8 cellular contexts compared by ENCODE assay signal in the genomic region with DNA sequence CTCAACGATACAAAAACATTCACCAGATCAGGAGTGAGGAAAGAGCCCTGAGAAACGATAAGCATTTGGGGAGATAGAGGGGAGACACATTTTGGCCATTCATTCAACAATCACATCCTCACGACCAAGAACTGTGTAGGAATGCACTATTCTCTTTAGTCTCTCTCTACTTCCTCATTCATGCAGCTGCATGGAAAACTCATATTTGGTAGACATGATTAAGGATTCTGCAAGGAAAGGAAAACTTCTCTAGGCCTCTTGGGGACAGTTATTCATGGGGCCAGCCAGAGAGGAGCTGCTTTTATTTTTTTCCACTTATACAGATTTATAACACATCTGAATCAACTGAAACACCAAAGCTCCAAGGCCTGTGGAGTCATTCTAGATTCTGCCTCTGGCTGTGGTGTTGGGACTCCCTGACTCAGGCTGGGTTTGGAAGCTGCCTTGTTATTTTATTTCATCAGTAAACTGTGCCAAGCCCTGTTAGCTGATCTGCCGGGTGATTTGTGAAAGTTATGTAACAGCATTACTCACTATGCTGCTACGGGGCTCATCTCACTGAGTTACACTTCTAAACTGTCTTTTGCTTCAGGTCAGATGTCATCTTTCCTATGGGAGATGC.
A peak's percentile ranks its signal among the peaks of the same experiment; 100 is the strongest.
DNase-seq lines count a peak whose midpoint lies in the region; ATAC-seq, FAIRE-seq and TF ChIP-seq lines count a peak whose summit lies in the region.

No MANE protein-coding gene starts in this region.

- no peaks in the 10 kb centered on the region for H3K79me2 ChIP-seq in hepatocyte
- H3K79me2 ChIP-seq in GM23338 (replicated peaks; ENCODE audit: insufficient read depth), result no peaks in the 10 kb centered on the region

- no peak overlapping the region for H3K4me3 Mint-ChIP-seq in GM23338

- DNase-seq in HTR-8/SVneo (ENCODE audit: insufficient read length, low spot score) (peak; percentile 83), adrenal gland (peak; percentile 79 to 93 (median 89)), hepatocyte (ENCODE audit: low spot score) (peak; percentile 62), suprapubic skin (ENCODE audit: low spot score in 2 of 2) (peak in 1 of 2 donors; percentile 70), germinal center (ENCODE audit: low spot score) (no peak), GM23338 (ENCODE audit: low spot score) (no peak)
- no peak for DNase-seq in activated CD4-positive, alpha-beta T cell treated with anti-CD3 and anti-CD28 coated beads, Interleukin-2, amount 50 U/mL, for 48 hours
- no peak for DNase-seq in stimulated activated CD4-positive, alpha-beta T cell treated with anti-CD3 and anti-CD28 coated beads, Interleukin-15, amount 100 ng/mL, for 24 hours

- H3K9me3 ChIP-seq in adrenal gland (replicated peaks in 1 of 3), result no peaks in the 10 kb centered on the region
- H3K9me3 ChIP-seq in hepatocyte (ENCODE audit: low read depth), result no peaks in the 10 kb centered on the region
- H3K9me3 ChIP-seq in suprapubic skin, result no peaks in the 10 kb centered on the region

- no peaks in the 10 kb centered on the region for H3K27me3 ChIP-seq in adrenal gland
- H3K27me3 ChIP-seq in hepatocyte, result no peaks in the 10 kb centered on the region
- no peaks in the 10 kb centered on the region for H3K27me3 ChIP-seq in suprapubic skin
- no peaks in the 10 kb centered on the region for H3K27me3 ChIP-seq in GM23338 (ENCODE audit: insufficient read depth)

- H3K36me3 Mint-ChIP-seq in GM23338 (ENCODE audit: low read depth), result peaks cover 11% of the 10 kb centered on the region; the same call in 2 of the 3 replicates

- H3K9me2 ChIP-seq in hepatocyte (replicated peaks; ENCODE audit: insufficient read depth) (no peaks in the 10 kb centered on the region), GM23338 (ENCODE audit: insufficient read depth) (no peaks in the 10 kb centered on the region)

- FAIRE-seq in HTR-8/SVneo (lab: Jason Lieb, UNC), result peak; percentile 82

- TF ChIP-seq POLR2A in adrenal gland (IDR thresholded peaks at IDR 0.05) (peak in 1 of 2 donors; percentile 62), suprapubic skin (IDR thresholded peaks at IDR 0.05) (no peak)

- intact Hi-C loops in adrenal gland (cut with DNase I), result no loop called here

- no peaks in the 10 kb centered on the region for H3K36me3 ChIP-seq in adrenal gland (replicated peaks in 1 of 2)
- H3K36me3 ChIP-seq in hepatocyte (replicated peaks; ENCODE audit: insufficient read depth, low read depth), result no peaks in the 10 kb centered on the region
- no peaks in the 10 kb centered on the region for H3K36me3 ChIP-seq in suprapubic skin
- H3K36me3 ChIP-seq in GM23338 (ENCODE audit: insufficient read depth), result no peaks in the 10 kb centered on the region

- H4K20me1 ChIP-seq in hepatocyte (ENCODE audit: insufficient read depth, poor library complexity, severe bottlenecking) (no peaks in the 10 kb centered on the region), GM23338 (replicated peaks; ENCODE audit: insufficient read depth) (0 out of 2 replicates have a peak, but pooled peaks cover 3% of the 10 kb centered on the region)

- TF ChIP-seq CTCF in adrenal gland (IDR thresholded peaks at IDR 0.05) (peak in 2 of 6 experiments; percentile 4 to 23), hepatocyte (IDR thresholded peaks at IDR 0.05; ENCODE audit: poor library complexity) (no peak), suprapubic skin (IDR thresholded peaks at IDR 0.05) (no peak), GM23338 (conservative IDR thresholded peaks at IDR 0.05; ENCODE audit: low read depth in 2 of 2) (no peak)

- no peaks in the 10 kb centered on the region for H3K27me3 Mint-ChIP-seq in GM23338 (ENCODE audit: insufficient read depth, low read depth, poor library complexity)

- H3K4me1 ChIP-seq in adrenal gland (replicated peaks in 1 of 2), result peaks cover 18 to 32% of the 10 kb centered on the region in 2 donors
- peaks cover 21% of the 10 kb centered on the region for H3K4me1 ChIP-seq in hepatocyte (ENCODE audit: insufficient read depth)
- peaks cover 38% of the 10 kb centered on the region for H3K4me1 ChIP-seq in suprapubic skin
- no peaks in the 10 kb centered on the region for H3K4me1 ChIP-seq in GM23338 (ENCODE audit: insufficient read depth)

- peaks cover 7% of the 10 kb centered on the region; the same call in 2 of the 3 replicates for H3K4me1 Mint-ChIP-seq in GM23338

- H3K9me3 Mint-ChIP-seq in GM23338, result peaks cover 10% of the 10 kb centered on the region

- H3K27ac ChIP-seq in adrenal gland, result peak overlapping the region; percentile 9 to 87 (median 80)
- peak overlapping the region; percentile 88 for H3K27ac ChIP-seq in hepatocyte
- peak overlapping the region; percentile 67 for H3K27ac ChIP-seq in suprapubic skin
- no peak overlapping the region for H3K27ac ChIP-seq in GM23338 (ENCODE audit: low read depth)

- no peak for ATAC-seq in GM23338

- H3K27ac Mint-ChIP-seq in GM23338, result no peak overlapping the region

- WGBS in adrenal gland, 4 donors, result 12 to 24% (median 22%) methylated on average over 5 of the region's 5 CpGs
- 61% methylated on average over 5 of the region's 5 CpGs for WGBS in hepatocyte (ENCODE audit: low lambda C conversion rate, missing lambda C conversion rate)
- WGBS in suprapubic skin, result 11% methylated on average over 5 of the region's 5 CpGs

- H3K4me3 ChIP-seq in adrenal gland (no peak overlapping the region), hepatocyte (no peak overlapping the region), suprapubic skin (no peak overlapping the region), GM23338 (no peak overlapping the region)

- H2AFZ ChIP-seq in hepatocyte (no peak overlapping the region), GM23338 (no peak overlapping the region)

- H3F3A ChIP-seq in GM23338 (replicated peaks; ENCODE audit: low read depth), result no peaks in the 10 kb centered on the region

- no peak overlapping the region for H3K4me2 ChIP-seq in hepatocyte
- H3K4me2 ChIP-seq in GM23338, result no peak overlapping the region

- no peak for TF ChIP-seq EP300 in suprapubic skin (IDR thresholded peaks at IDR 0.05)

TF ChIP-seq in GM23338, 12 proteins besides CTCF, POLR2A, EP300 and RAD21 (continues in another document):
- TF ChIP-seq, protein P1, sequence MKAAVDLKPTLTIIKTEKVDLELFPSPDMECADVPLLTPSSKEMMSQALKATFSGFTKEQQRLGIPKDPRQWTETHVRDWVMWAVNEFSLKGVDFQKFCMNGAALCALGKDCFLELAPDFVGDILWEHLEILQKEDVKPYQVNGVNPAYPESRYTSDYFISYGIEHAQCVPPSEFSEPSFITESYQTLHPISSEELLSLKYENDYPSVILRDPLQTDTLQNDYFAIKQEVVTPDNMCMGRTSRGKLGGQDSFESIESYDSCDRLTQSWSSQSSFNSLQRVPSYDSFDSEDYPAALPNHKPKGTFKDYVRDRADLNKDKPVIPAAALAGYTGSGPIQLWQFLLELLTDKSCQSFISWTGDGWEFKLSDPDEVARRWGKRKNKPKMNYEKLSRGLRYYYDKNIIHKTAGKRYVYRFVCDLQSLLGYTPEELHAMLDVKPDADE (IDR thresholded peaks at IDR 0.05), result no peak

Comparison
In these comparisons a context has a peak if more than half of its experiments do, and no peak if none do; other contexts are left out.
1. DNase-seq: peak in HTR-8/SVneo (single experiment), adrenal gland (7 of 7) and hepatocyte (single experiment); none in germinal center (single experiment), activated CD4-positive, alpha-beta T cell treated with anti-CD3 and anti-CD28 coated beads, Interleukin-2, amount 50 U/mL, for 48 hours (0 of 2), stimulated activated CD4-positive, alpha-beta T cell treated with anti-CD3 and anti-CD28 coated beads, Interleukin-15, amount 100 ng/mL, for 24 hours (single experiment) and GM23338 (single experiment).